14 cellular contexts compared by ENCODE assay signal in the genomic region with DNA sequence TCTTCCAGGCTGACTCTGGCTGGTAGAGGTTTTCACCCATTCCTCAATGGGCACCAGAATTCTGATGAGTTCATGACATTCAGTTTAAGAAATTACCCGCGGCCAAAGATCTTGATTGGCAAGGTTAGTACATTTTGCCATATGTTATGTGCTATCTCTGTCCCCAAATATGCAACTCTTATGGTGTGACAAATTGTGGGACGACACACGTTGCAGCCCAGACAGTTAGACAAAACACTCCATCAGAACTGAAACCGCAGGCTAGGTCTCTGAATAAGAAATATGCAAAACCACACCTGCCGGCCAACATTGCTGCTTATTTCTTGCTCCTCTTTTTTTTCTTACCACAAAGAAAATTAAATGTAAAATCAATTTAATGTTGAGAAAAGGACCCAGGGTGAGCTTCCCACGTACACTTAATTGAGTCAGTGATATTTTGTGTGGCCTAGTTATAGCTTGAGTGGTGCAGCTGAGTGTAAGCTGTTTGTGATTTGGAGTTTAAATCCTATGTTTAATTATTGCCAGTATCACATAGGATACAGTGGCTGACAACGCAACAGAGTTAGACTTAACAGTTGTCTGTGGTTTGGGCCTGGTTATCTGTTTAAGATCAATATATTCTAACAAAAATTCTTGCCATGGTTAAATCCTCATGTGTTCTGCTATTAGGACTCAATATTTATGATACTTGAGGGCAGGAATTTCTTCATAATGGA. TPM values are rescaled to one million over a fixed set of nuclear protein-coding genes. Genes with fewer than 3 reads are reported as not detected.
DNase-seq lines count a peak whose midpoint lies in the region; ATAC-seq and TF ChIP-seq lines count a peak whose summit lies in the region.
"Had no signal": no experiment of that assay in that cellular context is flagged by ENCODE, and none has a peak within 500 bp of the region (broad histone marks: within the 10 kb centered on the region; RNA-seq: fewer than 3 reads in every experiment).

No MANE protein-coding gene starts in this region.

- H3K4me3 Mint-ChIP-seq in memory B cell, result no peak overlapping the region
- H3K4me3 Mint-ChIP-seq in activated CD4-positive, alpha-beta memory T cell treated with anti-CD3 and anti-CD28 coated beads for 36 hours, result no peak overlapping the region
- H3K4me3 Mint-ChIP-seq in activated CD4-positive, alpha-beta T cell treated with anti-CD3 and anti-CD28 coated beads for 36 hours, result no peak overlapping the region

- TF ChIP-seq CTCF in dorsolateral prefrontal cortex (IDR thresholded peaks at IDR 0.05 in 54 of 56, conservative IDR thresholded peaks at IDR 0.05 in 2 of 56; ENCODE audit: low read depth in 1 of 56, partially characterized antibody in 56 of 56), result no peak

- peaks cover 9% of the 10 kb centered on the region for H3K4me1 Mint-ChIP-seq in memory B cell
- H3K4me1 Mint-ChIP-seq in activated CD4-positive, alpha-beta memory T cell treated with anti-CD3 and anti-CD28 coated beads for 36 hours (ENCODE audit: low read depth), result no peaks in the 10 kb centered on the region
- H3K4me1 Mint-ChIP-seq in activated CD4-positive, alpha-beta T cell treated with anti-CD3 and anti-CD28 coated beads for 36 hours, result no peaks in the 10 kb centered on the region

- POLR2A ChIA-PET in activated CD4-positive, alpha-beta memory T cell treated with anti-CD3 and anti-CD28 coated beads for 36 hours (lab: Charles Lee), result no interaction called here
- POLR2A ChIA-PET in activated CD4-positive, alpha-beta T cell treated with anti-CD3 and anti-CD28 coated beads for 36 hours (lab: Charles Lee), result no interaction called here

- H3K36me3 Mint-ChIP-seq in memory B cell, result no peaks in the 10 kb centered on the region
- H3K36me3 Mint-ChIP-seq in activated CD4-positive, alpha-beta memory T cell treated with anti-CD3 and anti-CD28 coated beads for 36 hours, result no peaks in the 10 kb centered on the region
- no peaks in the 10 kb centered on the region for H3K36me3 Mint-ChIP-seq in activated CD4-positive, alpha-beta T cell treated with anti-CD3 and anti-CD28 coated beads for 36 hours (ENCODE audit: low read depth)

- no peaks in the 10 kb centered on the region for H3K27me3 ChIP-seq in dorsolateral prefrontal cortex
- H3K27me3 ChIP-seq: breast epithelium, esophagus muscularis mucosa had no signal

- H3K4me3 ChIP-seq in dorsolateral prefrontal cortex, result no peak overlapping the region
- H3K4me3 ChIP-seq: breast epithelium, esophagus muscularis mucosa had no signal

- H3K27ac ChIP-seq in dorsolateral prefrontal cortex, result no peak overlapping the region
- H3K27ac ChIP-seq: breast epithelium, esophagus muscularis mucosa had no signal

- ATAC-seq in GM19043 (IDR thresholded peaks at IDR 0.05; ENCODE audit: low read depth, unreplicated experiment) (peak; percentile 94), HG02623 (IDR thresholded peaks at IDR 0.05; ENCODE audit: unreplicated experiment) (peak; percentile 94), HG03442 (IDR thresholded peaks at IDR 0.05; ENCODE audit: unreplicated experiment) (peak; percentile 88), memory B cell (ENCODE audit: low read depth) (peak; percentile 31)
- ATAC-seq in activated CD4-positive, alpha-beta T cell treated with anti-CD3 and anti-CD28 coated beads for 36 hours, result no peak

- no peaks in the 10 kb centered on the region for H3K9me3 Mint-ChIP-seq in memory B cell
- no peaks in the 10 kb centered on the region for H3K9me3 Mint-ChIP-seq in activated CD4-positive, alpha-beta memory T cell treated with anti-CD3 and anti-CD28 coated beads for 36 hours
- no peaks in the 10 kb centered on the region for H3K9me3 Mint-ChIP-seq in activated CD4-positive, alpha-beta T cell treated with anti-CD3 and anti-CD28 coated beads for 36 hours (ENCODE audit: low read depth)

- intact Hi-C loops in dorsolateral prefrontal cortex (cut with DNase I), result no loop called here
- intact Hi-C loops in activated CD4-positive, alpha-beta memory T cell treated with anti-CD3 and anti-CD28 coated beads for 36 hours (cut with micrococcal nuclease), result no loop called here
- intact Hi-C loops in activated CD4-positive, alpha-beta T cell treated with anti-CD3 and anti-CD28 coated beads for 36 hours (cut with DNase I, micrococcal nuclease), result no loop called here

- DNase-seq in memory B cell (ENCODE audit: low spot score in 2 of 2), result no peak
- no peak for DNase-seq in dorsolateral prefrontal cortex
- DNase-seq in activated CD4-positive, alpha-beta memory T cell treated with anti-CD3 and anti-CD28 coated beads for 36 hours, result no peak
- DNase-seq in stimulated activated CD4-positive, alpha-beta T cell treated with anti-CD3 and anti-CD28 coated beads, Interleukin-4, amount 100 ng/mL, for 24 hours, result no peak
- no peak for DNase-seq in activated CD4-positive, alpha-beta T cell treated with anti-CD3 and anti-CD28 coated beads for 36 hours
- DNase-seq: COR-L47, GOT3, Kasumi-1, NCI-H82 had no signal

- CTCF ChIA-PET in activated CD4-positive, alpha-beta memory T cell treated with anti-CD3 and anti-CD28 coated beads for 36 hours (lab: Charles Lee), result no interaction called here
- CTCF ChIA-PET in activated CD4-positive, alpha-beta T cell treated with anti-CD3 and anti-CD28 coated beads for 36 hours (lab: Charles Lee), result no interaction called here

- H3K27me3 Mint-ChIP-seq in memory B cell, result peaks cover 13% of the 10 kb centered on the region
- H3K27me3 Mint-ChIP-seq in activated CD4-positive, alpha-beta memory T cell treated with anti-CD3 and anti-CD28 coated beads for 36 hours, result peaks cover 4% of the 10 kb centered on the region
- H3K27me3 Mint-ChIP-seq in activated CD4-positive, alpha-beta T cell treated with anti-CD3 and anti-CD28 coated beads for 36 hours, result no peaks in the 10 kb centered on the region

- no peak overlapping the region for H3K27ac Mint-ChIP-seq in memory B cell
- no peak overlapping the region for H3K27ac Mint-ChIP-seq in activated CD4-positive, alpha-beta memory T cell treated with anti-CD3 and anti-CD28 coated beads for 36 hours
- no peak overlapping the region for H3K27ac Mint-ChIP-seq in activated CD4-positive, alpha-beta T cell treated with anti-CD3 and anti-CD28 coated beads for 36 hours

RNA-seq across cellular contexts. Expression of a gene that starts 35.7 kb away (rescaled TPM):
- total RNA-seq in dorsolateral prefrontal cortex, result 10 to 100 TPM in 108 of 120 experiments, 1 to 10 TPM in 12; 6.9 to 47.1 (median 14.7) TPM
- total RNA-seq in activated CD4-positive, alpha-beta memory T cell treated with anti-CD3 and anti-CD28 coated beads for 36 hours, result under 1 TPM; 0.10 to 0.27 TPM
- under 1 TPM; 0.14 to 0.26 TPM for total RNA-seq in activated CD4-positive, alpha-beta T cell treated with anti-CD3 and anti-CD28 coated beads for 36 hours

Comparison
In these comparisons a context has a peak if more than half of its experiments do, and no peak if none do; other contexts are left out.
1. RNA of a gene that starts 35.7 kb away (total RNA-seq): 6.9 to 47.1 TPM in dorsolateral prefrontal cortex; 0.10 to 0.27 TPM in activated CD4-positive, alpha-beta memory T cell treated with anti-CD3 and anti-CD28 coated beads for 36 hours and 0.14 to 0.26 TPM in activated CD4-positive, alpha-beta T cell treated with anti-CD3 and anti-CD28 coated beads for 36 hours; every median in the first group is over 4 times any median in the second.